20 cellular contexts compared by ENCODE assay signal in genomic region chr1:84101204-84101603, GRCh38.
"Had no signal": no experiment of that assay in that cellular context is flagged by ENCODE, and none has a peak within 500 bp of the region (broad histone marks: within the 10 kb centered on the region; RNA-seq: fewer than 3 reads in every experiment).

No MANE protein-coding gene starts in this region.

- H3K9ac ChIP-seq: parathyroid adenoma had no signal

- H2AFZ ChIP-seq: parathyroid adenoma had no signal

- H3K36me3 ChIP-seq: gastrocnemius medialis, heart right ventricle, prostate gland had no signal

- H3K79me2 ChIP-seq: parathyroid adenoma had no signal

- DNase-seq: cerebellar nuclear complex; dermis blood vessel endothelial cell; gastrocnemius medialis; heart right ventricle; islet precursor cell; left cardiac atrium; left ventricle myocardium superior; mesenchymal stem cell; naive thymus-derived CD4-positive, alpha-beta T cell; nephron progenitor cell; retina; stimulated activated CD4-positive, alpha-beta T cell treated with anti-CD3 and anti-CD28 coated beads, Interleukin-12 subunit alpha, Interleukin-12 subunit beta, amount 100 ng/mL, for 4 hours; stimulated activated naive CD4-positive, alpha-beta T cell treated with Interleukin-2 at 50 U/mL for 16 hours; trophoblast cell had no signal

- H3K27me3 ChIP-seq: gastrocnemius medialis, heart right ventricle had no signal

- FAIRE-seq: colon had no signal

- H3K4me1 ChIP-seq: parathyroid adenoma, prostate gland had no signal

- H3K9me3 ChIP-seq: gastrocnemius medialis, prostate gland had no signal

- H3K4me3 ChIP-seq: gastrocnemius medialis, heart right ventricle, lung, prostate gland had no signal

- H3K27ac ChIP-seq: gastrocnemius medialis, heart right ventricle, parathyroid adenoma, prostate gland had no signal

- ATAC-seq: esophagus mucosa; gastrocnemius medialis; heart right ventricle; left cardiac atrium; left ventricle myocardium superior; naive thymus-derived CD4-positive, alpha-beta T cell; sciatic nerve had no signal
